Comparison of ENCODE assay signal across 13 cellular contexts in the genomic region with DNA sequence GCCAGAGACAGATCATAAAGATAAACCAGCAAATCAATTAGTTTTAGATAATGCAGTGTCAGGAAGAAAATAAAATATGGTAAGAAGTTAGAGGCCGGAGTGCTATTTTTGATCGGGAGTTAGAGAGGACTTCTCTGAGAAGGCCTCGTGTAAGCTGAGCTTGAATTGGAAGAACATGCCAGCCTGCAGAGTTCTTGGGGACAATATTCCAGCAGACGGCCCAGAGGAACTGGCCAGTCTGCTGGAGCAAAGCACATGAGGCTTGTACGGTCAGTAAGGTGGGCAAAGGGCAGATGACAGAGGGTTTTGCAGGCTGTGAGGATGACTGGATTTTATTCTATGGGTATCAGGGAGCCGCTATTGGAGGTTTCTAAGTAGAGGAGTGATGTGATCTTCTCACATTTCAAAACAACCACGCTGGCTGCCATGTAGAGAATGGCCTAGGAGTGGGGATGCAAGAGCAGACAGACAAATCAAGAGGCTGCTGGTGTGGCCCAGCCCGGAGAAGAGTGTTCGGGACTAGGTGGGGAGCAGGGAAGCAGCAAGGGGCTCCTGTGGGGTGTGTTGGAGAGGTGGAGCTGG.
DNase-seq lines count a peak whose midpoint lies in the region; ATAC-seq and TF ChIP-seq lines count a peak whose summit lies in the region.
"Had no signal": no experiment of that assay in that cellular context is flagged by ENCODE, and none has a peak within 500 bp of the region (broad histone marks: within the 10 kb centered on the region; RNA-seq: fewer than 3 reads in every experiment).

No MANE protein-coding gene starts in this region.

- H2AFZ ChIP-seq in neural progenitor cell (replicated peaks): no peak overlapping the region

- ATAC-seq in HG02852 (IDR thresholded peaks at IDR 0.05; ENCODE audit: unreplicated experiment) (no peak), GM21447 (IDR thresholded peaks at IDR 0.05; ENCODE audit: unreplicated experiment) (no peak)
- ATAC-seq: HCT116 had no signal

- H3K27ac Mint-ChIP-seq in neural progenitor cell: no peak overlapping the region

- peaks cover 1% of the 10 kb centered on the region for H3K36me3 Mint-ChIP-seq in neural progenitor cell
- H3K36me3 Mint-ChIP-seq: CD8-positive, alpha-beta memory T cell had no signal

- H3K4me3 Mint-ChIP-seq in neural progenitor cell: peak overlapping the region; percentile 39
- H3K4me3 Mint-ChIP-seq: CD8-positive, alpha-beta memory T cell had no signal

- H3K27me3 ChIP-seq in neural progenitor cell: peaks cover 4% of the 10 kb centered on the region
- H3K27me3 ChIP-seq: BLaER1 had no signal

- no peaks in the 10 kb centered on the region for H3K36me3 ChIP-seq in neural progenitor cell
- H3K36me3 ChIP-seq: BLaER1 had no signal

- H3K4me1 ChIP-seq in neural progenitor cell: peaks cover 25% of the 10 kb centered on the region

- H3K9me3 ChIP-seq in neural progenitor cell (ENCODE audit: low read depth): no peaks in the 10 kb centered on the region
- H3K9me3 ChIP-seq: BLaER1 had no signal

- no peaks in the 10 kb centered on the region for H4K20me1 ChIP-seq in neural progenitor cell (ENCODE audit: low read depth)
- H4K20me1 ChIP-seq: BLaER1 had no signal

- no peaks in the 10 kb centered on the region for H3K79me2 ChIP-seq in neural progenitor cell (ENCODE audit: low read depth)

- no peak overlapping the region for H3K4me3 ChIP-seq in neural progenitor cell
- H3K4me3 ChIP-seq: BLaER1 had no signal

- H3K9ac ChIP-seq in neural progenitor cell: no peak overlapping the region
- H3K9ac ChIP-seq: BLaER1 had no signal

- H3K27ac ChIP-seq in neural progenitor cell: no peak overlapping the region
- H3K27ac ChIP-seq: BLaER1 had no signal

- no peak overlapping the region for H3K4me2 ChIP-seq in neural progenitor cell
- H3K4me2 ChIP-seq: BLaER1 had no signal

- H3F3A ChIP-seq in neural progenitor cell (ENCODE audit: low read depth): peaks cover 12% of the 10 kb centered on the region

- no peak for TF ChIP-seq CTCF in neural progenitor cell (IDR thresholded peaks at IDR 0.05)

- peaks cover 28% of the 10 kb centered on the region for H3K4me1 Mint-ChIP-seq in neural progenitor cell

- peaks cover 4% of the 10 kb centered on the region for H3K9me3 Mint-ChIP-seq in neural progenitor cell
- H3K9me3 Mint-ChIP-seq: CD8-positive, alpha-beta memory T cell had no signal

- DNase-seq in NCI-H510A treated with DMSO at 0.1 percent for 48 hours (lab: John Stamatoyannopoulos, UW) (peak; percentile 42), NCI-H510A (lab: John Stamatoyannopoulos, UW) (no peak), islet precursor cell (peak; percentile 50), neural progenitor cell (ENCODE audit: low spot score) (no peak), GF-D8 (lab: John Stamatoyannopoulos, UW) (no peak)
- DNase-seq: 8988T; AML-193; CD8-positive, alpha-beta memory T cell; DMS53 had no signal

- peaks cover 34% of the 10 kb centered on the region for H3K27me3 Mint-ChIP-seq in neural progenitor cell (ENCODE audit: insufficient read depth, low read depth)

Comparison
In these comparisons a context has a peak if more than half of its experiments do, and no peak if none do; other contexts are left out.
1. DNase-seq: peak in NCI-H510A treated with DMSO at 0.1 percent for 48 hours (single experiment) and islet precursor cell (single experiment); none in NCI-H510A (single experiment), neural progenitor cell (single experiment) and GF-D8 (single experiment).